Comparison of ENCODE assay signal across 8 cellular contexts in genomic region chr7:22853674-22854157, GRCh38. TPM values are rescaled to one million over a fixed set of nuclear protein-coding genes. Genes with fewer than 3 reads are reported as not detected.
DNase-seq lines count a peak whose midpoint lies in the region; ATAC-seq and TF ChIP-seq lines count a peak whose summit lies in the region.

No MANE protein-coding gene starts in this region.

- no peaks in the 10 kb centered on the region for H3K36me3 ChIP-seq in effector memory CD4-positive, alpha-beta T cell (ENCODE audit: control insufficient read depth, insufficient read depth, low read length)

- H3K27ac Mint-ChIP-seq in neural crest cell (ENCODE audit: unreplicated experiment): no peak overlapping the region

- H3K4me3 ChIP-seq in effector memory CD4-positive, alpha-beta T cell (ENCODE audit: insufficient read depth, low read depth, low read length, poor library complexity, severe bottlenecking): peak overlapping the region; percentile 94

- H3K27me3 Mint-ChIP-seq in neural crest cell (ENCODE audit: low read depth): peaks cover 26% of the 10 kb centered on the region

- H3K9me3 ChIP-seq in effector memory CD4-positive, alpha-beta T cell (ENCODE audit: control insufficient read depth, low read length): no peaks in the 10 kb centered on the region

- ATAC-seq in GM18858 (IDR thresholded peaks at IDR 0.05; ENCODE audit: unreplicated experiment): peak; percentile 19
- ATAC-seq in HG03045 (IDR thresholded peaks at IDR 0.05; ENCODE audit: unreplicated experiment): peak; percentile 24

- H3K36me3 Mint-ChIP-seq in neural crest cell (ENCODE audit: low read depth): peaks cover 10% of the 10 kb centered on the region

- DNase-seq in AML-193 (lab: John Stamatoyannopoulos, UW) (peak; percentile 58 to 62), SIG-M5 treated with dmso at 0.1 percent for 504 hours (lab: John Stamatoyannopoulos, UW; ENCODE audit: unreplicated experiment) (peak; percentile 70), neural crest cell (ENCODE audit: low read depth, low spot score) (no peak), mesenteric fat pad (ENCODE audit: low spot score) (no peak), NCI-H187 treated with DMSO at 0.1 percent for 48 hours (lab: John Stamatoyannopoulos, UW) (no peak)
- no peak for DNase-seq in effector memory CD4-positive, alpha-beta T cell

- peaks cover 23% of the 10 kb centered on the region for H3K4me1 Mint-ChIP-seq in neural crest cell

- no peak for TF ChIP-seq CTCF in neural crest cell (conservative IDR thresholded peaks at IDR 0.05)

- no peaks in the 10 kb centered on the region for H3K27me3 ChIP-seq in effector memory CD4-positive, alpha-beta T cell (replicated peaks; ENCODE audit: control insufficient read depth, insufficient read depth, low read length, poor library complexity, severe bottlenecking)

- H3K27ac ChIP-seq in effector memory CD4-positive, alpha-beta T cell (ENCODE audit: insufficient read depth, low read length, poor library complexity, severe bottlenecking): peak overlapping the region; percentile 85

- no peaks in the 10 kb centered on the region for H3K9me3 Mint-ChIP-seq in neural crest cell

- H3K4me1 ChIP-seq in effector memory CD4-positive, alpha-beta T cell (ENCODE audit: control insufficient read depth, insufficient read depth, low read length, poor library complexity, severe bottlenecking): peaks cover 8% of the 10 kb centered on the region

- H3K4me3 Mint-ChIP-seq in neural crest cell: peak overlapping the region; percentile 90

RNA-seq across cellular contexts. Expression of gene TOMM7, which starts 31.1 kb away (rescaled TPM):
- total RNA-seq in neural crest cell (162 and 179 TPM in 2 replicates), mesenteric fat pad (248 TPM)

Comparison
In these comparisons a context has a peak if more than half of its experiments do, and no peak if none do; other contexts are left out.
1. DNase-seq: peak in AML-193 (2 of 2) and SIG-M5 treated with dmso at 0.1 percent for 504 hours (single experiment); none in effector memory CD4-positive, alpha-beta T cell (0 of 3), neural crest cell (single experiment), mesenteric fat pad (single experiment) and NCI-H187 treated with DMSO at 0.1 percent for 48 hours (single experiment).